In genomic region chr1:199766219-199766792, GRCh38 we compare ENCODE assay signal across 31 cellular contexts.
"Had no signal": no experiment of that assay in that cellular context is flagged by ENCODE, and none has a peak within 500 bp of the region (broad histone marks: within the 10 kb centered on the region; RNA-seq: fewer than 3 reads in every experiment).

No MANE protein-coding gene starts in this region.

- DNase-seq: activated CD4-positive, alpha-beta memory T cell treated with anti-CD3 and anti-CD28 coated beads, Interleukin-2, amount 10 ng/mL, durations not matched to agents 7 days and 5 days; activated CD4-positive, alpha-beta T cell treated with anti-CD3 and anti-CD28 coated beads for 1 hour; activated CD4-positive, alpha-beta T cell treated with anti-CD3 and anti-CD28 coated beads for 4 hours; activated CD4-positive, alpha-beta T cell treated with anti-CD3 and anti-CD28 coated beads, Interleukin-2, amount 10 ng/mL, durations not matched to agents 7 days and 5 days; activated CD4-positive, alpha-beta T cell treated with anti-CD3 and anti-CD28 coated beads, Interleukin-2, amount 50 U/mL, for 4 hours; activated CD8-positive, alpha-beta memory T cell treated with anti-CD3 and anti-CD28 coated beads, Interleukin-2, amount 50 U/mL, for 48 hours; activated gamma-delta T cell; activated naive CD4-positive, alpha-beta T cell; activated naive CD4-positive, alpha-beta T cell treated with anti-CD3 and anti-CD28 coated beads, Interleukin-2, amount 10 ng/mL, durations not matched to agents 7 days and 5 days; activated naive CD8-positive, alpha-beta T cell treated with anti-CD3 and anti-CD28 coated beads, Interleukin-2, amount 10 ng/mL, durations not matched to agents 7 days and 5 days; activated T-cell treated with anti-CD3 and anti-CD28 coated beads for 4 hours; activated T-cell treated with anti-CD3 and anti-CD28 coated beads, Interleukin-2, amount 50 U/mL, for 24 hours; activated T-cell treated with anti-CD3 and anti-CD28 coated beads, Interleukin-2, amount 50 U/mL, for 72 hours; central memory CD4-positive, alpha-beta T cell; cerebellar nuclear complex; colonic mucosa; effector CD8-positive, alpha-beta T cell; esophagus squamous epithelium; foreskin melanocyte; heart right ventricle; T-helper 2 cell had no signal

- H3K9me3 ChIP-seq: colonic mucosa had no signal

- H3K4me1 ChIP-seq: ascending aorta, breast epithelium, colonic mucosa, esophagus squamous epithelium, gastroesophageal sphincter, heart right ventricle had no signal

- H3K27ac ChIP-seq: ascending aorta, breast epithelium, cardiac muscle cell, colonic mucosa, epithelial cell of prostate, esophagus squamous epithelium, gastroesophageal sphincter, heart right ventricle, VCaP had no signal

- H3K27me3 ChIP-seq: ascending aorta, cardiac muscle cell, colonic mucosa, esophagus squamous epithelium, gastroesophageal sphincter, heart right ventricle had no signal

- H3K36me3 ChIP-seq: ascending aorta, breast epithelium, cardiac muscle cell, colonic mucosa, esophagus squamous epithelium, gastroesophageal sphincter, heart right ventricle had no signal

- ATAC-seq: activated naive CD4-positive, alpha-beta T cell treated with anti-CD3 and anti-CD28 coated beads, Interleukin-2, amount 50 U/mL, for 72 hours; activated T-cell treated with anti-CD3 and anti-CD28 coated beads, Interleukin-2, amount 50 U/mL, for 72 hours; gastroesophageal sphincter; heart right ventricle; WTC11 had no signal

- H3K4me3 ChIP-seq: ascending aorta, breast epithelium, cardiac muscle cell, colonic mucosa, esophagus squamous epithelium, gastroesophageal sphincter, heart right ventricle had no signal

- FAIRE-seq: endometrium, endothelial cell of umbilical vein had no signal
